Comparison of ENCODE assay signal across 20 cellular contexts in the genomic region with DNA sequence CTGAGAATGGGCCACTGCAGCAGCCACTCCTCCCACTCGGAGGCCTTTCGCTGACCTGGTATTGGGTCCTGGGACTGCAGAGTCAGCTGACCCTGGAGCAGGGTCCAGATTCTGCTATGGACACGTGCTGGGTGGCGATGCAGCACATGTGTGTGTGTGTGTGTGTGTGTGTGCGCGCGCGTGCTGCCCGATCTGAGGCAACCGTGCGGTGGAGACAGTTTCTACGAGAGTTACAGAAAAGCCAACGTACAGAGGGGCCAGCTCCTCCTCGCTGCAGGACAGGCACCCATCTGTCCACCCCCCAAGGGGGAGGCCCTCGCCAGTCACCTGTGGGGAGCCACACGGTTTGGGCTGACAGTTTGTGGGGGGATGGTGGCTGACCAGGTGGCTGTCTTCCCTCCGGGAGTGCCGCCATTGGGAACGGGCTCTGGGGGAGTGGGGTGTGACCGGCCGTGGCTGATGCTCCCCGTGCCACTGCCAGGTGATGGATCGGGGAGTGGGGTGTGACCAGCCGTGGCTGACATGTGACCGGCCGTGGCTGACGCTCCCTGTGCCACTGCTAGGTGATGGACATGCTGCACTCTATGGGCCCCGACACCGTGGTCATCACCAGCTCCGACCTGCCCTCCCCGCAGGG.
"Had no signal": no experiment of that assay in that cellular context is flagged by ENCODE, and none has a peak within 500 bp of the region (broad histone marks: within the 10 kb centered on the region; RNA-seq: fewer than 3 reads in every experiment).

No MANE protein-coding gene starts in this region.

- ATAC-seq: SK-N-SH treated with all-trans-retinoic acid at 6 μM for 48 hours had no signal

- DNase-seq: KBM-7, MV-4-11, NCI-H1048, NCI-H1105 treated with DMSO at 0.1 percent for 48 hours, NCI-H1417 treated with DMSO at 0.1 percent for 48 hours, NCI-H187, NCI-H2029, NCI-H2081 treated with DMSO at 0.1 percent for 48 hours, NCI-H2171, NCI-H226, NCI-H446, NCI-H510A, NCI-H524 treated with DMSO at 0.1 percent for 48 hours, NCI-H69, NCI-H774, RPMI8226, T-helper 1 cell had no signal

- H3K4me1 Mint-ChIP-seq: IgD-negative memory B cell had no signal

- H3K4me3 Mint-ChIP-seq: IgD-negative memory B cell had no signal

- H3K27me3 Mint-ChIP-seq: IgD-negative memory B cell had no signal

- FAIRE-seq: RCC 7860 had no signal

- H3K9me3 Mint-ChIP-seq: IgD-negative memory B cell had no signal
